ENCODE assay signal across 18 cellular contexts in genomic region chr13:33271759-33272158, GRCh38. TPM values are rescaled to one million over a fixed set of nuclear protein-coding genes. Genes with fewer than 3 reads are reported as not detected.
DNase-seq lines count a peak whose midpoint lies in the region; ATAC-seq and TF ChIP-seq lines count a peak whose summit lies in the region.
"Had no signal": no experiment of that assay in that cellular context is flagged by ENCODE, and none has a peak within 500 bp of the region (broad histone marks: within the 10 kb centered on the region; RNA-seq: fewer than 3 reads in every experiment).

No MANE protein-coding gene starts in this region.

- H3K4me3 Mint-ChIP-seq in brain, result no peak overlapping the region
- no peak overlapping the region for H3K4me3 Mint-ChIP-seq in CD4-positive, alpha-beta T cell
- no peak overlapping the region for H3K4me3 Mint-ChIP-seq in activated CD8-positive, alpha-beta T cell treated with anti-CD3 and anti-CD28 coated beads, Interleukin-2, amount 10 ng/mL, durations not matched to agents 7 days and 5 days
- H3K4me3 Mint-ChIP-seq: B cell; naive thymus-derived CD8-positive, alpha-beta T cell; WTC11 had no signal

- TF ChIP-seq EP300 in stomach (IDR thresholded peaks at IDR 0.05), result no peak

- intact Hi-C loops in stomach (cut with DNase I; ENCODE audit: low total_unique reads), result no loop called here
- intact Hi-C loops in CD4-positive, alpha-beta T cell (cut with DNase I, micrococcal nuclease), result no loop called here
- intact Hi-C loops in psoas muscle (cut with DNase I), result no loop called here

- TF ChIP-seq CTCF in brain (conservative IDR thresholded peaks at IDR 0.05) (no peak), lung (IDR thresholded peaks at IDR 0.05; ENCODE audit: control extremely low read depth, extremely low read depth) (no peak), stomach (IDR thresholded peaks at IDR 0.05) (no peak), psoas muscle (IDR thresholded peaks at IDR 0.05) (no peak)
- TF ChIP-seq CTCF in CD4-positive, alpha-beta T cell (IDR thresholded peaks at IDR 0.05), result no peak

- DNase-seq in HCEC 1CT, result peak; percentile 26
- DNase-seq in lung (ENCODE audit: low spot score), result no peak
- no peak for DNase-seq in stomach
- DNase-seq in CD4-positive, alpha-beta T cell, result no peak
- DNase-seq in psoas muscle, result no peak
- no peak for DNase-seq in NCI-H446 (lab: John Stamatoyannopoulos, UW)
- DNase-seq in activated CD8-positive, alpha-beta T cell treated with anti-CD3 and anti-CD28 coated beads, Interleukin-2, amount 10 ng/mL, durations not matched to agents 7 days and 5 days, result no peak
- DNase-seq: amygdala; DMS153; head of caudate nucleus; naive thymus-derived CD8-positive, alpha-beta T cell; NCI-H1417; stimulated activated CD4-positive, alpha-beta T cell treated with anti-CD3 and anti-CD28 coated beads, Interleukin-4, amount 100 ng/mL, for 4 hours had no signal

- H3K27me3 ChIP-seq in lung (ENCODE audit: control insufficient read depth, insufficient read depth) (no peaks in the 10 kb centered on the region), stomach (no peaks in the 10 kb centered on the region), psoas muscle (ENCODE audit: insufficient read depth in 3 of 3, low read length in 2 of 3) (no peaks in the 10 kb centered on the region)
- no peaks in the 10 kb centered on the region for H3K27me3 ChIP-seq in CD4-positive, alpha-beta T cell (ENCODE audit: control insufficient read depth, insufficient read depth, low read length)

- H3K27ac ChIP-seq in lung (ENCODE audit: low read depth in 1 of 2, low read length in 1 of 2) (peak overlapping the region; percentile 17 to 58), stomach (peak overlapping the region; percentile 1 to 81 (median 77)), psoas muscle (no peak overlapping the region)
- H3K27ac ChIP-seq in CD4-positive, alpha-beta T cell (ENCODE audit: low read depth, low read length), result no peak overlapping the region
- H3K27ac ChIP-seq: KMS-11 had no signal

- no peaks in the 10 kb centered on the region for H3K9me3 ChIP-seq in lung (ENCODE audit: control insufficient read depth in 2 of 2, insufficient read depth in 1 of 2, low read length in 1 of 2)
- H3K9me3 ChIP-seq in stomach, result no peaks in the 10 kb centered on the region
- no peaks in the 10 kb centered on the region for H3K9me3 ChIP-seq in CD4-positive, alpha-beta T cell (ENCODE audit: control insufficient read depth, low read length)
- H3K9me3 ChIP-seq in psoas muscle, result no peaks in the 10 kb centered on the region

- H3K4me3 ChIP-seq in lung (no peak overlapping the region), stomach (no peak overlapping the region), psoas muscle (no peak overlapping the region)
- H3K4me3 ChIP-seq: coronary artery had no signal

- POLR2A ChIA-PET in CD4-positive, alpha-beta T cell (lab: Charles Lee), result no interaction called here
- POLR2A ChIA-PET in activated CD8-positive, alpha-beta T cell treated with anti-CD3 and anti-CD28 coated beads, Interleukin-2, amount 10 ng/mL, durations not matched to agents 7 days and 5 days (lab: Charles Lee), result no interaction called here

- CTCF ChIA-PET in CD4-positive, alpha-beta T cell (lab: Charles Lee), result no interaction called here
- CTCF ChIA-PET in activated CD8-positive, alpha-beta T cell treated with anti-CD3 and anti-CD28 coated beads, Interleukin-2, amount 10 ng/mL, durations not matched to agents 7 days and 5 days (lab: Charles Lee), result no interaction called here

- no peaks in the 10 kb centered on the region for H3K9me3 Mint-ChIP-seq in brain
- no peaks in the 10 kb centered on the region for H3K9me3 Mint-ChIP-seq in CD4-positive, alpha-beta T cell
- H3K9me3 Mint-ChIP-seq in activated CD8-positive, alpha-beta T cell treated with anti-CD3 and anti-CD28 coated beads, Interleukin-2, amount 10 ng/mL, durations not matched to agents 7 days and 5 days (ENCODE audit: insufficient read depth), result no peaks in the 10 kb centered on the region
- H3K9me3 Mint-ChIP-seq: naive thymus-derived CD8-positive, alpha-beta T cell had no signal

- H3K27me3 Mint-ChIP-seq in brain, result no peaks in the 10 kb centered on the region
- peaks cover 7% of the 10 kb centered on the region for H3K27me3 Mint-ChIP-seq in CD4-positive, alpha-beta T cell
- H3K27me3 Mint-ChIP-seq in activated CD8-positive, alpha-beta T cell treated with anti-CD3 and anti-CD28 coated beads, Interleukin-2, amount 10 ng/mL, durations not matched to agents 7 days and 5 days (ENCODE audit: low read depth), result peaks cover 5% of the 10 kb centered on the region

- H3K36me3 ChIP-seq in lung (ENCODE audit: control insufficient read depth in 2 of 2, insufficient read depth in 2 of 2, low read length in 2 of 2) (peaks cover 0 to 2% of the 10 kb centered on the region in 2 donors), stomach (no peaks in the 10 kb centered on the region), psoas muscle (ENCODE audit: insufficient read depth in 1 of 2, low read depth in 1 of 2) (no peaks in the 10 kb centered on the region)

- 54 to 81% methylated on average over 4 of the region's 4 CpGs for WGBS in lung, 2 donors
- 24 to 40% (median 31%) methylated on average over 4 of the region's 4 CpGs for whole genome bisulfite sequencing in stomach, 5 donors
- 86 to 93% (median 93%) methylated on average over 4 of the region's 4 CpGs for WGBS in psoas muscle, 3 donors

- H3K4me1 Mint-ChIP-seq in brain, result peaks cover 57% of the 10 kb centered on the region
- H3K4me1 Mint-ChIP-seq in CD4-positive, alpha-beta T cell (ENCODE audit: low read depth), result no peaks in the 10 kb centered on the region
- no peaks in the 10 kb centered on the region for H3K4me1 Mint-ChIP-seq in activated CD8-positive, alpha-beta T cell treated with anti-CD3 and anti-CD28 coated beads, Interleukin-2, amount 10 ng/mL, durations not matched to agents 7 days and 5 days (ENCODE audit: low read depth)
- H3K4me1 Mint-ChIP-seq: B cell; naive thymus-derived CD8-positive, alpha-beta T cell had no signal

- H3K36me3 Mint-ChIP-seq in brain, result no peaks in the 10 kb centered on the region
- no peaks in the 10 kb centered on the region for H3K36me3 Mint-ChIP-seq in CD4-positive, alpha-beta T cell (ENCODE audit: low read depth)
- H3K36me3 Mint-ChIP-seq in activated CD8-positive, alpha-beta T cell treated with anti-CD3 and anti-CD28 coated beads, Interleukin-2, amount 10 ng/mL, durations not matched to agents 7 days and 5 days (ENCODE audit: low read depth), result no peaks in the 10 kb centered on the region
- H3K36me3 Mint-ChIP-seq: naive thymus-derived CD8-positive, alpha-beta T cell; WTC11 had no signal

- ATAC-seq in lung (ENCODE audit: insufficient read depth, low FRiP score) (no peak), psoas muscle (no peak)
- no peak for ATAC-seq in CD4-positive, alpha-beta T cell (ENCODE audit: poor library complexity)
- no peak for ATAC-seq in activated CD8-positive, alpha-beta T cell treated with anti-CD3 and anti-CD28 coated beads, Interleukin-2, amount 10 ng/mL, durations not matched to agents 7 days and 5 days
- ATAC-seq: naive thymus-derived CD8-positive, alpha-beta T cell; WTC11 had no signal

- no peak for TF ChIP-seq POLR2A in stomach (IDR thresholded peaks at IDR 0.05)

- H3K4me1 ChIP-seq in lung (ENCODE audit: control insufficient read depth in 2 of 2, insufficient read depth in 2 of 2, low read length in 2 of 2), result peaks cover 13 to 39% of the 10 kb centered on the region in 2 donors
- peaks cover 54 to 100% (median 79%) of the 10 kb centered on the region in 4 donors for H3K4me1 ChIP-seq in stomach
- H3K4me1 ChIP-seq in psoas muscle, result peaks cover 18% of the 10 kb centered on the region

- H3K27ac Mint-ChIP-seq in brain, result peak overlapping the region in 4 of 5 experiments; percentile 26 to 86 (median 64)
- no peak overlapping the region for H3K27ac Mint-ChIP-seq in CD4-positive, alpha-beta T cell
- no peak overlapping the region for H3K27ac Mint-ChIP-seq in activated CD8-positive, alpha-beta T cell treated with anti-CD3 and anti-CD28 coated beads, Interleukin-2, amount 10 ng/mL, durations not matched to agents 7 days and 5 days
- H3K27ac Mint-ChIP-seq: B cell had no signal

RNA-seq across cellular contexts. Expression of gene STARD13, which starts 13.8 kb away (rescaled TPM):
- polyA plus RNA-seq in brain (ENCODE audit: insufficient read depth, low read depth, low replicate concordance) (3.2 TPM), lung (1 to 10 TPM; 7.9 to 9.8 TPM), stomach (1 to 10 TPM; 4.4 to 9.2 (median 6.7) TPM), psoas muscle (1 to 10 TPM; 2.3 to 6.3 (median 2.6) TPM)
- total RNA-seq in lung (10 to 100 TPM; 49.5 to 91.6 TPM), stomach (100 to 1,000 TPM in 1 of 5 donors, 10 to 100 TPM in 4; 41.3 to 158 (median 54.3) TPM), psoas muscle (1 to 10 TPM; 5.2 to 9.2 (median 7.1) TPM)
- not detected for total RNA-seq in CD4-positive, alpha-beta T cell
- total RNA-seq in activated CD8-positive, alpha-beta T cell treated with anti-CD3 and anti-CD28 coated beads, Interleukin-2, amount 10 ng/mL, durations not matched to agents 7 days and 5 days, result not detected
- total RNA-seq: naive thymus-derived CD8-positive, alpha-beta T cell had no signal
- polyA plus RNA-seq: naive thymus-derived CD8-positive, alpha-beta T cell had no signal

Comparison
In these comparisons a context has a peak if more than half of its experiments do, and no peak if none do; other contexts are left out.
1. H3K27ac Mint-ChIP-seq: peak in brain (4 of 5); none in CD4-positive, alpha-beta T cell (single experiment) and activated CD8-positive, alpha-beta T cell treated with anti-CD3 and anti-CD28 coated beads, Interleukin-2, amount 10 ng/mL, durations not matched to agents 7 days and 5 days (single experiment).
2. H3K27ac ChIP-seq: peak in lung (2 of 2) and stomach (5 of 5); none in CD4-positive, alpha-beta T cell (single experiment) and psoas muscle (single experiment).
3. RNA of gene STARD13, which starts 13.8 kb away (total RNA-seq): 49.5 to 91.6 TPM in lung, 41.3 to 158 TPM in stomach and 5.2 to 9.2 TPM in psoas muscle; not detected in CD4-positive, alpha-beta T cell and not detected in activated CD8-positive, alpha-beta T cell treated with anti-CD3 and anti-CD28 coated beads, Interleukin-2, amount 10 ng/mL, durations not matched to agents 7 days and 5 days; every median in the first group is over 4 times any median in the second.